Comparison of ENCODE assay signal across 8 cellular contexts in the genomic region with DNA sequence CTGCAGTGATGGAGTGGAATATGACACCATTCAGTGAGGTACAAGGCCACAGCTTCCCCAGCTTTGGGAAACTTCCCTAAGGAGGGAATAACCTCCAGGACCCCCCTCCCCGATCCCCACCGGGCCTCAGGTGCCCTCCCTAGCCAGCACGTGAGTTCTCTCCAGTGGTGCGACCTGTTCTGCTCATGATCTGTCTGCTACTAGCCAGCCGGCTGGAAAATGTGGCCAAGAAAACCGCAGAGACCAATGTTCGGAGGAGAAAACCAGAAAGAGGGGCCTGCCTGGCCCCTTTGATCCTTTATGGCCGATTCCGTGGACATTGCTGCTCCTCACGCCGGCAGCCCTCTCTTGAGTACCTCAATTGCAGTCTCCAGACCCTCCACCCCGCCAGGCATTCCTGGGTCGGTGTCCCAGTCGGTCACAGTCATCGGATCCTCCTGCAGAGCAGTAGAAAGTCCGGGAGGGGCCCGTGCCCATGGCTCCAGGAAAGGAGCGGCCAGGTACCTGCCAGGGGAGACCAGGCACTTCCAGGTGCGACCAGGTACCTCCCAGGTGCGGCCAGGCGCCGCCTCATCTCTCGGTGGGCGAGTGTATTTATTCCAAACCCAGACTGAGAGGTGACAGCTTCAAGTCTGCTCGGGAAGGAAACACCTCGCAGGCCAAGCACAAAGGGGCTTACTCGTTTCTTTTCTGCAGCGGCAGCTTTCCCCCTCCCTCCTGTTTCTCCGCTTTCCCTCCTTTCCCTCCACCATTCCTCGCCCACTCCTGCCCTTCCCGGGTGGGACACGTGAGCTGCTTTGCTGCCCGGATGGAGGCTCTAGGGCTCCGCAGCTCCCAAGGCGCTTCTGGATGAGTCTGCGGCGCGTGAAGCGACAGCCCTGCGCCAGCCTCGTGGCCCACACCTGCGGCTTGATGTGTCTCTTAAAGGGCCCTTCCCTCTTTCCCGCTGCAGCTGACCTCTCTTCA. TPM values are rescaled to one million over a fixed set of nuclear protein-coding genes. Genes with fewer than 3 reads are reported as not detected.
DNase-seq lines count a peak whose midpoint lies in the region; ATAC-seq and TF ChIP-seq lines count a peak whose summit lies in the region.

No MANE protein-coding gene starts in this region.

- H3K4me1 ChIP-seq in GM23338 (ENCODE audit: insufficient read depth) (peaks cover 16% of the 10 kb centered on the region), right atrium auricular region (peaks cover 0 to 11% of the 10 kb centered on the region in 2 donors), psoas muscle (peaks cover 4% of the 10 kb centered on the region)

- H3K4me3 Mint-ChIP-seq in GM23338: peak overlapping the region; percentile 74
- peak overlapping the region; percentile 53 for H3K4me3 Mint-ChIP-seq in activated CD4-positive, alpha-beta memory T cell treated with anti-CD3 and anti-CD28 coated beads, Interleukin-2, amount 10 ng/mL, durations not matched to agents 7 days and 5 days

- peaks cover 17% of the 10 kb centered on the region for H3K4me1 Mint-ChIP-seq in GM23338
- peaks cover 18% of the 10 kb centered on the region for H3K4me1 Mint-ChIP-seq in activated CD4-positive, alpha-beta memory T cell treated with anti-CD3 and anti-CD28 coated beads, Interleukin-2, amount 10 ng/mL, durations not matched to agents 7 days and 5 days

- ATAC-seq in GM23338 (peak; percentile 92), psoas muscle (peak; percentile 75 to 96 (median 82)), GM18519 (IDR thresholded peaks at IDR 0.05; ENCODE audit: low FRiP score, unreplicated experiment) (no peak), GM19328 (IDR thresholded peaks at IDR 0.05; ENCODE audit: unreplicated experiment) (no peak)

- 2 to 4% (median 2%) methylated on average over 43 of the region's 43 CpGs for WGBS in psoas muscle, 3 donors

- peaks cover 43% of the 10 kb centered on the region for H3K36me3 Mint-ChIP-seq in GM23338 (ENCODE audit: low read depth)
- H3K36me3 Mint-ChIP-seq in activated CD4-positive, alpha-beta memory T cell treated with anti-CD3 and anti-CD28 coated beads, Interleukin-2, amount 10 ng/mL, durations not matched to agents 7 days and 5 days (ENCODE audit: low read depth): peaks cover 7% of the 10 kb centered on the region

- H3K9me3 ChIP-seq in right atrium auricular region (no peaks in the 10 kb centered on the region), psoas muscle (no peaks in the 10 kb centered on the region)

- H3K9me2 ChIP-seq in GM23338 (ENCODE audit: insufficient read depth): peaks cover 17% of the 10 kb centered on the region; the same call in 1 of the 2 replicates

- H3K27ac Mint-ChIP-seq in GM23338: no peak overlapping the region
- no peak overlapping the region for H3K27ac Mint-ChIP-seq in activated CD4-positive, alpha-beta memory T cell treated with anti-CD3 and anti-CD28 coated beads, Interleukin-2, amount 10 ng/mL, durations not matched to agents 7 days and 5 days

- peaks cover 33% of the 10 kb centered on the region for H3K9me3 Mint-ChIP-seq in GM23338
- no peaks in the 10 kb centered on the region for H3K9me3 Mint-ChIP-seq in activated CD4-positive, alpha-beta memory T cell treated with anti-CD3 and anti-CD28 coated beads, Interleukin-2, amount 10 ng/mL, durations not matched to agents 7 days and 5 days

- peaks cover 9% of the 10 kb centered on the region; the same call in 1 of the 2 replicates for H3K36me3 ChIP-seq in GM23338 (ENCODE audit: insufficient read depth)
- H3K36me3 ChIP-seq in right atrium auricular region: no peaks in the 10 kb centered on the region
- no peaks in the 10 kb centered on the region for H3K36me3 ChIP-seq in psoas muscle (ENCODE audit: insufficient read depth in 1 of 2, low read depth in 1 of 2)

- peaks cover 13% of the 10 kb centered on the region for H3K27me3 Mint-ChIP-seq in GM23338 (ENCODE audit: insufficient read depth, low read depth, poor library complexity)
- peaks cover 57% of the 10 kb centered on the region for H3K27me3 Mint-ChIP-seq in activated CD4-positive, alpha-beta memory T cell treated with anti-CD3 and anti-CD28 coated beads, Interleukin-2, amount 10 ng/mL, durations not matched to agents 7 days and 5 days

- DNase-seq in GM23338 (ENCODE audit: low spot score): peak; percentile 78
- DNase-seq in activated CD4-positive, alpha-beta memory T cell treated with anti-CD3 and anti-CD28 coated beads, Interleukin-2, amount 10 ng/mL, durations not matched to agents 7 days and 5 days: no peak
- no peak for DNase-seq in right atrium auricular region (ENCODE audit: low spot score)
- peak; percentile 24 to 63 for DNase-seq in psoas muscle
- DNase-seq in CD1c-positive myeloid dendritic cell (ENCODE audit: extremely low spot score): no peak
- no peak for DNase-seq in NCI-H187 treated with DMSO at 0.1 percent for 48 hours (lab: John Stamatoyannopoulos, UW)

- H2AFZ ChIP-seq in GM23338: peak overlapping the region; percentile 91

- H3K27ac ChIP-seq in GM23338 (ENCODE audit: low read depth) (peak overlapping the region; percentile 66; the same call in 1 of the 2 replicates), right atrium auricular region (peak overlapping the region in 1 of 2 donors; percentile 39), psoas muscle (no peak overlapping the region)

- CTCF ChIA-PET in activated CD4-positive, alpha-beta memory T cell treated with anti-CD3 and anti-CD28 coated beads, Interleukin-2, amount 10 ng/mL, durations not matched to agents 7 days and 5 days (lab: Charles Lee): interaction anchor here (0.6 to 1.3 kb wide), 2 partner anchors 22 to 1017 kb away, joined by 3 to 4 read pairs; no protein-coding TSS in a partner anchor

- H3K27me3 ChIP-seq in GM23338 (ENCODE audit: insufficient read depth) (peaks cover 12% of the 10 kb centered on the region), right atrium auricular region (no peaks in the 10 kb centered on the region), psoas muscle (ENCODE audit: insufficient read depth in 3 of 3, low read length in 2 of 3) (peaks cover 0 to 9% (median 3%) of the 10 kb centered on the region in 3 donors)

- no peaks in the 10 kb centered on the region for H3K79me2 ChIP-seq in GM23338 (replicated peaks; ENCODE audit: insufficient read depth)

- POLR2A ChIA-PET in activated CD4-positive, alpha-beta memory T cell treated with anti-CD3 and anti-CD28 coated beads, Interleukin-2, amount 10 ng/mL, durations not matched to agents 7 days and 5 days (lab: Charles Lee): no interaction called here

- no peaks in the 10 kb centered on the region for H4K20me1 ChIP-seq in GM23338 (replicated peaks; ENCODE audit: insufficient read depth)

- H3K4me3 ChIP-seq in GM23338 (peak overlapping the region; percentile 73), right atrium auricular region (peak overlapping the region; percentile 11 to 41), psoas muscle (peak overlapping the region; percentile 61)

- 0 out of 2 replicates have a peak, but pooled peaks cover 4% of the 10 kb centered on the region for H3F3A ChIP-seq in GM23338 (replicated peaks; ENCODE audit: low read depth)

- intact Hi-C loops in psoas muscle (cut with DNase I): no loop called here

- peak overlapping the region; percentile 97 for H3K4me2 ChIP-seq in GM23338

- TF ChIP-seq CTCF in GM23338 (conservative IDR thresholded peaks at IDR 0.05; ENCODE audit: low read depth in 2 of 2): no peak
- TF ChIP-seq CTCF in right atrium auricular region (IDR thresholded peaks at IDR 0.05): no peak
- no peak for TF ChIP-seq CTCF in psoas muscle (IDR thresholded peaks at IDR 0.05)

TF ChIP-seq in GM23338, 12 proteins besides CTCF, POLR2A, EP300 and RAD21:
- peak; percentile 31; the same call in 1 of the 2 replicates for TF ChIP-seq POLR2AphosphoS5 (IDR thresholded peaks at IDR 0.05; ENCODE audit: low read depth)
- no peak for TF ChIP-seq NANOG (IDR thresholded peaks at IDR 0.05; ENCODE audit: borderline replicate concordance)
- TF ChIP-seq CREB1 (CRISPR knock-in tag; IDR thresholded peaks at IDR 0.05; ENCODE audit: low read depth): peak; percentile 75

RNA-seq across cellular contexts. Expression of a gene that starts 39.6 kb away (rescaled TPM):
- total RNA-seq in GM23338 (2014; rRNA removed; shearing (Covaris generic)): 36.6 and 37.9 TPM in 2 replicates
- 19.1 and 21.9 TPM in 2 replicates for polyA plus RNA-seq in GM23338 (2016; fragmentation: Nextera tagmentation; extraction: Ambion mirVana)
- total RNA-seq in activated CD4-positive, alpha-beta memory T cell treated with anti-CD3 and anti-CD28 coated beads, Interleukin-2, amount 10 ng/mL, durations not matched to agents 7 days and 5 days: 10 to 100 TPM; 46.9 to 50.4 TPM
- total RNA-seq in right atrium auricular region: 10 to 100 TPM; 24.2 to 41.9 TPM
- 10 to 100 TPM in 2 of 4 donors, 1 to 10 TPM in 2; 7.8 to 15.4 (median 9.8) TPM for total RNA-seq in psoas muscle
- 10 to 100 TPM in 1 of 3 donors, 1 to 10 TPM in 2; 5.8 to 10.3 (median 7.3) TPM for polyA plus RNA-seq in psoas muscle

Comparison
In these comparisons a context has a peak if more than half of its experiments do, and no peak if none do; other contexts are left out.
1. ATAC-seq: peak in GM23338 (single experiment) and psoas muscle (4 of 4); none in GM18519 (single experiment) and GM19328 (single experiment).
2. DNase-seq: peak in GM23338 (single experiment) and psoas muscle (2 of 2); none in activated CD4-positive, alpha-beta memory T cell treated with anti-CD3 and anti-CD28 coated beads, Interleukin-2, amount 10 ng/mL, durations not matched to agents 7 days and 5 days (single experiment), right atrium auricular region (single experiment), CD1c-positive myeloid dendritic cell (single experiment) and NCI-H187 treated with DMSO at 0.1 percent for 48 hours (single experiment).
3. Peak in every context shown above with its lines, with median percentiles within 50 percentile points of each other: H3K4me3 ChIP-seq.